Comparison of ENCODE assay signal across 8 cellular contexts in the genomic region with DNA sequence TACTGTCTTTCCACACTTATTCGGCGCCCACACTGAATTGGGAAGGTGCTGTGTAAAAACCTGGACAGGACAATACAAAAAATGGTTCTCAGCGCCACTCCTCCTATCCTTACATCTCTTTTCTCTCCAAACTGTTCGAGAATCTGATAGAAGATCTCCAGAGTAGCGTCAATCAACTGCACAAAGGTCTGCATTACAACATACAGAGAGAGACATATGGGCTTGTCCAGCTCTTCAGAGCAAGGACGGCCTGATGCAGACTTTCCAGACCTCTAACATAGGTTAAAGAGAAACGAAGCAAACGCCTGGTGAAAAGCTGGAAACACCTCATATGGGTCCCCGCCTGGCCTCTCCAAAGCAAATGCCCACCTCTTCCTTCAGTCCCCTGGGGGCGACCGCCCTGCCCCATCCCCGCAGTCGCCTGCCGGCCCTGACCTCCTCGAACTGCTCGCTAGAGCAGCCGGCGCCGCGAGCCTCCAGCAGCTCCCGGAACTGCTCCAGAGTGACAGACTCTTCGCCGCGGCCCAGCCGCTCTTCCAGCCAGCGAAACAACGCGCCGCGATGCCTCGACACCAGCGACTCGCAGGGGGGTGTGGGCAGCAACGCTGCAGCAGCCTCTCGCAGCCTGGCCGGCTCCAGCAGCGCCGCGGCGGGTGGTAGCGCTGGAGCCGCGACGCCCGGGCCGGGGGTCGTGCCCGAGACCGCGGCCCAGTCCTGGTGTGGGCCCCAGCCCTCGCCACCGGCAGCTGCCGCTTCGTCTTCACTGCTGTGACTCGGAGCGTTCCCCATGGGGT. TPM values are rescaled to one million over a fixed set of nuclear protein-coding genes. Genes with fewer than 3 reads are reported as not detected.
DNase-seq lines count a peak whose midpoint lies in the region; ATAC-seq and TF ChIP-seq lines count a peak whose summit lies in the region.

No MANE protein-coding gene starts in this region.

- no peaks in the 10 kb centered on the region for H3K27me3 ChIP-seq in thoracic aorta (replicated peaks; ENCODE audit: insufficient read depth)

- H3K27ac Mint-ChIP-seq in endothelial cell (ENCODE audit: unreplicated experiment) (peak overlapping the region; percentile 81), naive B cell (peak overlapping the region; percentile 77 to 100 (median 100))

- peaks cover 3% of the 10 kb centered on the region for H3K27me3 Mint-ChIP-seq in endothelial cell (ENCODE audit: unreplicated experiment)
- no peaks in the 10 kb centered on the region for H3K27me3 Mint-ChIP-seq in naive B cell

- H3K4me1 ChIP-seq in thoracic aorta (ENCODE audit: control insufficient read depth in 1 of 2, low read depth in 2 of 2), result peaks cover 12 to 54% of the 10 kb centered on the region in 2 donors

- no peaks in the 10 kb centered on the region for H3K36me3 ChIP-seq in thoracic aorta

- no peaks in the 10 kb centered on the region for H3K9me3 Mint-ChIP-seq in endothelial cell (ENCODE audit: unreplicated experiment)
- H3K9me3 Mint-ChIP-seq in naive B cell, result no peaks in the 10 kb centered on the region

- no peaks in the 10 kb centered on the region for H3K9me3 ChIP-seq in thoracic aorta

- peak overlapping the region; percentile 91 to 98 for H3K27ac ChIP-seq in thoracic aorta

- H3K36me3 Mint-ChIP-seq in endothelial cell (ENCODE audit: low read depth, unreplicated experiment) (peaks cover 4% of the 10 kb centered on the region), naive B cell (no peaks in the 10 kb centered on the region)

- TF ChIP-seq CTCF in endothelial cell (IDR thresholded peaks at IDR 0.05; ENCODE audit: unreplicated experiment), result no peak
- TF ChIP-seq CTCF in thoracic aorta (IDR thresholded peaks at IDR 0.05), result no peak

- H3K4me1 Mint-ChIP-seq in endothelial cell (ENCODE audit: unreplicated experiment) (peaks cover 17% of the 10 kb centered on the region), naive B cell (peaks cover 41 to 47% (median 46%) of the 10 kb centered on the region in 3 donors)

- peak overlapping the region; percentile 88 for H3K4me3 Mint-ChIP-seq in endothelial cell (ENCODE audit: unreplicated experiment)
- H3K4me3 Mint-ChIP-seq in naive B cell, result peak overlapping the region; percentile 99 to 100 (median 99)

- peak; percentile 35 for DNase-seq in AG08395 (ENCODE audit: low spot score)
- peak; percentile 20 to 38 for DNase-seq in activated CD4-positive, alpha-beta T cell treated with anti-CD3 and anti-CD28 coated beads for 4 hours
- peak; percentile 56 for DNase-seq in endothelial cell (ENCODE audit: low spot score)
- no peak for DNase-seq in naive B cell
- no peak for DNase-seq in thoracic aorta (ENCODE audit: low spot score)
- no peak for DNase-seq in OCI-M2 (lab: John Stamatoyannopoulos, UW; ENCODE audit: unreplicated experiment)

- H3K4me3 ChIP-seq in thoracic aorta, result peak overlapping the region; percentile 98

- ATAC-seq in GM19025 (IDR thresholded peaks at IDR 0.05; ENCODE audit: low read depth, unreplicated experiment), result peak; percentile 15
- peak; percentile 22 for ATAC-seq in HG03442 (IDR thresholded peaks at IDR 0.05; ENCODE audit: unreplicated experiment)
- peak; percentile 0 to 1 for ATAC-seq in naive B cell (ENCODE audit: low read depth in 2 of 2)
- ATAC-seq in thoracic aorta (ENCODE audit: insufficient number of reproducible peaks, low FRiP score, low read depth), result no peak

RNA-seq across cellular contexts. Expression of a gene that starts 0.5 kb away (rescaled TPM):
- total RNA-seq in endothelial cell (ENCODE audit: unreplicated experiment) (43.3 TPM), thoracic aorta (100 to 1,000 TPM in 1 of 2 donors, 10 to 100 TPM in 1; 81.0 to 117 TPM)
- 10 to 100 TPM in 1 of 6 donors, 1 to 10 TPM in 5; 4.2 to 10.6 (median 7.3) TPM for polyA plus RNA-seq in naive B cell (ENCODE audit: low read depth in 6 of 6)

RNA-seq across cellular contexts. Expression of a gene that starts 0.7 kb away (rescaled TPM):
- 29.9 TPM for total RNA-seq in endothelial cell (ENCODE audit: unreplicated experiment)
- 10 to 100 TPM in 5 of 6 donors, 1 to 10 TPM in 1; 7.8 to 27.8 (median 16.7) TPM for polyA plus RNA-seq in naive B cell (ENCODE audit: low read depth in 6 of 6)
- 10 to 100 TPM; 28.5 to 29.8 TPM for total RNA-seq in thoracic aorta

Comparison
In these comparisons a context has a peak if more than half of its experiments do, and no peak if none do; other contexts are left out.
1. DNase-seq: peak in AG08395 (single experiment), activated CD4-positive, alpha-beta T cell treated with anti-CD3 and anti-CD28 coated beads for 4 hours (2 of 2) and endothelial cell (single experiment); none in naive B cell (single experiment), thoracic aorta (single experiment) and OCI-M2 (single experiment).